ENCODE assay signal across 25 cellular contexts in genomic region chr1:94823116-94823515, GRCh38.
"Had no signal": no experiment of that assay in that cellular context is flagged by ENCODE, and none has a peak within 500 bp of the region (broad histone marks: within the 10 kb centered on the region; RNA-seq: fewer than 3 reads in every experiment).

No MANE protein-coding gene starts in this region.

- H3K27ac ChIP-seq: gastroesophageal sphincter, heart left ventricle, parathyroid adenoma, right atrium auricular region, spleen, testis, upper lobe of left lung, vagina had no signal

- H3K4me1 ChIP-seq: parathyroid adenoma, testis had no signal

- H3K4me3 Mint-ChIP-seq: activated naive CD4-positive, alpha-beta T cell treated with anti-CD3 and anti-CD28 coated beads, Interleukin-2, amount 10 ng/mL, durations not matched to agents 7 days and 5 days; activated naive CD8-positive, alpha-beta T cell treated with anti-CD3 and anti-CD28 coated beads, Interleukin-2, amount 10 ng/mL, durations not matched to agents 7 days and 5 days; central memory CD8-positive, alpha-beta T cell; naive thymus-derived CD4-positive, alpha-beta T cell; T-helper 1 cell treated with Interleukin-12 subunit alpha and Interleukin-12 subunit beta and Interleukin-4 antibody, amounts not matched to agents 30 μg/mL and 1 μg/mL, for 36 hours had no signal

- H3K9me3 Mint-ChIP-seq: activated naive CD4-positive, alpha-beta T cell treated with anti-CD3 and anti-CD28 coated beads, Interleukin-2, amount 10 ng/mL, durations not matched to agents 7 days and 5 days; activated naive CD8-positive, alpha-beta T cell treated with anti-CD3 and anti-CD28 coated beads, Interleukin-2, amount 10 ng/mL, durations not matched to agents 7 days and 5 days; central memory CD8-positive, alpha-beta T cell; naive thymus-derived CD4-positive, alpha-beta T cell; neural crest cell; T-helper 1 cell treated with Interleukin-12 subunit alpha and Interleukin-12 subunit beta and Interleukin-4 antibody, amounts not matched to agents 30 μg/mL and 1 μg/mL, for 36 hours had no signal

- H3K4me3 ChIP-seq: gastroesophageal sphincter, heart left ventricle, right atrium auricular region, spleen, testis, upper lobe of left lung, vagina had no signal

- H3K36me3 ChIP-seq: gastroesophageal sphincter, right atrium auricular region, spleen, upper lobe of left lung, vagina had no signal

- H3K9me3 ChIP-seq: gastroesophageal sphincter, heart left ventricle, right atrium auricular region, spleen, testis, upper lobe of left lung, vagina had no signal

- H3K27ac Mint-ChIP-seq: activated naive CD4-positive, alpha-beta T cell treated with anti-CD3 and anti-CD28 coated beads, Interleukin-2, amount 10 ng/mL, durations not matched to agents 7 days and 5 days; activated naive CD8-positive, alpha-beta T cell treated with anti-CD3 and anti-CD28 coated beads, Interleukin-2, amount 10 ng/mL, durations not matched to agents 7 days and 5 days; naive thymus-derived CD4-positive, alpha-beta T cell; T-helper 1 cell treated with Interleukin-12 subunit alpha and Interleukin-12 subunit beta and Interleukin-4 antibody, amounts not matched to agents 30 μg/mL and 1 μg/mL, for 36 hours had no signal

- H3K36me3 Mint-ChIP-seq: activated naive CD4-positive, alpha-beta T cell treated with anti-CD3 and anti-CD28 coated beads, Interleukin-2, amount 10 ng/mL, durations not matched to agents 7 days and 5 days; activated naive CD8-positive, alpha-beta T cell treated with anti-CD3 and anti-CD28 coated beads, Interleukin-2, amount 10 ng/mL, durations not matched to agents 7 days and 5 days; naive thymus-derived CD4-positive, alpha-beta T cell had no signal

- ATAC-seq: gastroesophageal sphincter; heart left ventricle; left ventricle myocardium superior; naive thymus-derived CD4-positive, alpha-beta T cell had no signal

- DNase-seq: activated CD4-positive, alpha-beta T cell treated with anti-CD3 and anti-CD28 coated beads for 4 hours; activated CD4-positive, alpha-beta T cell treated with anti-CD3 and anti-CD28 coated beads, Interleukin-2, amount 50 U/mL, for 4 hours; activated CD8-positive, alpha-beta memory T cell treated with anti-CD3 and anti-CD28 coated beads for 24 hours; activated gamma-delta T cell; activated naive CD4-positive, alpha-beta T cell treated with anti-CD3 and anti-CD28 coated beads, Interleukin-2, amount 10 ng/mL, durations not matched to agents 7 days and 5 days; activated naive CD8-positive, alpha-beta T cell treated with anti-CD3 and anti-CD28 coated beads, Interleukin-2, amount 10 ng/mL, durations not matched to agents 7 days and 5 days; activated T-cell treated with anti-CD3 and anti-CD28 coated beads, Interleukin-2, amount 50 U/mL, for 1 hour; effector CD8-positive, alpha-beta T cell; heart left ventricle; left ventricle myocardium superior; naive thymus-derived CD4-positive, alpha-beta T cell; occipital lobe; spleen; stimulated activated naive CD4-positive, alpha-beta T cell treated with Interleukin-2 at 50 U/mL for 16 hours; SW 1271; T-helper 9 cell; testis; upper lobe of left lung had no signal

- H3K27me3 ChIP-seq: right atrium auricular region, testis, upper lobe of left lung, vagina had no signal
